Comparison of ENCODE assay signal across 18 cellular contexts in genomic region chr4:6374575-6374974, GRCh38.
DNase-seq lines count a peak whose midpoint lies in the region; ATAC-seq, FAIRE-seq and TF ChIP-seq lines count a peak whose summit lies in the region.
"Had no signal": no experiment of that assay in that cellular context is flagged by ENCODE, and none has a peak within 500 bp of the region (broad histone marks: within the 10 kb centered on the region; RNA-seq: fewer than 3 reads in every experiment).

No MANE protein-coding gene starts in this region.

- H3K9ac ChIP-seq in kidney (ENCODE audit: low read length in 2 of 2): no peak overlapping the region
- no peak overlapping the region for H3K9ac ChIP-seq in neuronal stem cell (ENCODE audit: low read depth, low read length, poor library complexity)

- peaks cover 0 to 2% of the 10 kb centered on the region in 2 donors for H3K9me3 ChIP-seq in kidney (ENCODE audit: control insufficient read depth in 1 of 2, low read length in 2 of 2)
- peaks cover 0 to 1% of the 10 kb centered on the region in 2 donors for H3K9me3 ChIP-seq in neuronal stem cell (replicated peaks in 1 of 2; ENCODE audit: control insufficient read depth in 2 of 2, insufficient read depth in 1 of 2, low read depth in 1 of 2, low read length in 2 of 2)

- no peak overlapping the region for H3K27ac ChIP-seq in kidney (ENCODE audit: low read depth in 2 of 2, low read length in 2 of 2)
- no peak overlapping the region for H3K27ac ChIP-seq in neuronal stem cell (replicated peaks; ENCODE audit: low read length)
- H3K27ac ChIP-seq in substantia nigra (ENCODE audit: low read depth, low read length, poor library complexity, severe bottlenecking): no peak overlapping the region

- no peak overlapping the region for H3K4ac ChIP-seq in neuronal stem cell (ENCODE audit: low read length)

- H2BK12ac ChIP-seq in neuronal stem cell (ENCODE audit: low read length): no peak overlapping the region

- no peak overlapping the region for H4K91ac ChIP-seq in neuronal stem cell (ENCODE audit: low read depth, low read length, poor library complexity)

- no peak for FAIRE-seq in kidney (lab: Jason Lieb, UNC)
- FAIRE-seq: GM12891, GM18507 had no signal

- H2BK5ac ChIP-seq in neuronal stem cell (ENCODE audit: low read length): no peak overlapping the region

- H3K18ac ChIP-seq in neuronal stem cell (ENCODE audit: low read length): peak overlapping the region; percentile 29

- H4K8ac ChIP-seq in neuronal stem cell (ENCODE audit: low read depth, low read length): no peak overlapping the region

- no peaks in the 10 kb centered on the region for H3K36me3 Mint-ChIP-seq in activated naive CD4-positive, alpha-beta T cell treated with anti-CD3 and anti-CD28 coated beads for 36 hours (ENCODE audit: low read depth)
- H3K36me3 Mint-ChIP-seq in activated CD4-positive, alpha-beta T cell treated with anti-CD3 and anti-CD28 coated beads, Interleukin-2, amount 10 ng/mL, durations not matched to agents 24 days and 14 days (ENCODE audit: low read depth): no peaks in the 10 kb centered on the region
- H3K36me3 Mint-ChIP-seq: CD4-positive, alpha-beta memory T cell had no signal

- no peaks in the 10 kb centered on the region for H3K4me1 Mint-ChIP-seq in activated naive CD4-positive, alpha-beta T cell treated with anti-CD3 and anti-CD28 coated beads for 36 hours (ENCODE audit: low read depth)
- no peaks in the 10 kb centered on the region for H3K4me1 Mint-ChIP-seq in activated CD4-positive, alpha-beta T cell treated with anti-CD3 and anti-CD28 coated beads, Interleukin-2, amount 10 ng/mL, durations not matched to agents 24 days and 14 days
- H3K4me1 Mint-ChIP-seq: CD4-positive, alpha-beta memory T cell had no signal

- H3K14ac ChIP-seq in neuronal stem cell (ENCODE audit: low read length): no peak overlapping the region

- peaks cover 0 to 46% (median 0%) of the 10 kb centered on the region in 3 experiments for H3K27me3 ChIP-seq in neuronal stem cell (ENCODE audit: control insufficient read depth in 3 of 3, insufficient read depth in 3 of 3, low read depth in 1 of 3, low read length in 3 of 3)

- H2BK120ac ChIP-seq in neuronal stem cell (ENCODE audit: low read depth, low read length): no peak overlapping the region

- no peak overlapping the region for H2BK15ac ChIP-seq in neuronal stem cell (ENCODE audit: low read length)

- H3K36me3 ChIP-seq in kidney (ENCODE audit: control insufficient read depth in 1 of 2, insufficient read depth in 2 of 2, low read length in 2 of 2): no peaks in the 10 kb centered on the region
- no peaks in the 10 kb centered on the region for H3K36me3 ChIP-seq in neuronal stem cell (replicated peaks in 1 of 2; ENCODE audit: control insufficient read depth in 2 of 2, insufficient read depth in 2 of 2, low read length in 2 of 2)

- DNase-seq in left ventricle myocardium superior (peak; percentile 8), left cardiac atrium (no peak), kidney (peak; percentile 26), neuronal stem cell (ENCODE audit: low spot score) (no peak), substantia nigra (lab: John Stamatoyannopoulos, UW) (no peak)
- DNase-seq in activated naive CD4-positive, alpha-beta T cell treated with anti-CD3 and anti-CD28 coated beads for 36 hours: no peak
- no peak for DNase-seq in activated CD4-positive, alpha-beta T cell treated with anti-CD3 and anti-CD28 coated beads, Interleukin-2, amount 10 ng/mL, durations not matched to agents 24 days and 14 days
- DNase-seq: Calu3; CD4-positive, alpha-beta memory T cell; COR-L47; DMS53; DMS79 treated with DMSO at 0.1 percent for 48 hours; GF-D8; H9 had no signal

- no peak overlapping the region for H3K4me3 Mint-ChIP-seq in activated naive CD4-positive, alpha-beta T cell treated with anti-CD3 and anti-CD28 coated beads for 36 hours
- H3K4me3 Mint-ChIP-seq in activated CD4-positive, alpha-beta T cell treated with anti-CD3 and anti-CD28 coated beads, Interleukin-2, amount 10 ng/mL, durations not matched to agents 24 days and 14 days: no peak overlapping the region
- H3K4me3 Mint-ChIP-seq: CD4-positive, alpha-beta memory T cell; GM23338; H9 had no signal

- no peaks in the 10 kb centered on the region for H3K9me3 Mint-ChIP-seq in activated naive CD4-positive, alpha-beta T cell treated with anti-CD3 and anti-CD28 coated beads for 36 hours
- H3K9me3 Mint-ChIP-seq in activated CD4-positive, alpha-beta T cell treated with anti-CD3 and anti-CD28 coated beads, Interleukin-2, amount 10 ng/mL, durations not matched to agents 24 days and 14 days: no peaks in the 10 kb centered on the region
- H3K9me3 Mint-ChIP-seq: H9 had no signal

- WGBS in neuronal stem cell (ENCODE audit: extremely low coverage in 2 of 2, insufficient read length in 2 of 2, insufficient replicate concordance in 1 of 2), 2 donors: no CpG with 5 or more reads among the region's 10 CpGs

- H3K27ac Mint-ChIP-seq in activated naive CD4-positive, alpha-beta T cell treated with anti-CD3 and anti-CD28 coated beads for 36 hours: no peak overlapping the region
- H3K27ac Mint-ChIP-seq in activated CD4-positive, alpha-beta T cell treated with anti-CD3 and anti-CD28 coated beads, Interleukin-2, amount 10 ng/mL, durations not matched to agents 24 days and 14 days: no peak overlapping the region
- H3K27ac Mint-ChIP-seq: GM23338 had no signal

- no peaks in the 10 kb centered on the region for H3K4me1 ChIP-seq in kidney (ENCODE audit: control insufficient read depth in 1 of 2, insufficient read depth in 1 of 2, low read depth in 1 of 2, low read length in 2 of 2)
- peaks cover 0 to 15% of the 10 kb centered on the region in 2 donors for H3K4me1 ChIP-seq in neuronal stem cell (ENCODE audit: control insufficient read depth in 2 of 2, insufficient read depth in 1 of 2, low read depth in 1 of 2, low read length in 2 of 2)

- no peak overlapping the region for H2AFZ ChIP-seq in neuronal stem cell (ENCODE audit: low read length)
- H2AFZ ChIP-seq: GM23338 had no signal

- no peak for ATAC-seq in left ventricle myocardium superior
- ATAC-seq in left cardiac atrium: no peak
- ATAC-seq: GM23338, HCT116 had no signal

- H3K27me3 Mint-ChIP-seq in activated naive CD4-positive, alpha-beta T cell treated with anti-CD3 and anti-CD28 coated beads for 36 hours (ENCODE audit: low read depth): peaks cover 2% of the 10 kb centered on the region
- H3K27me3 Mint-ChIP-seq in activated CD4-positive, alpha-beta T cell treated with anti-CD3 and anti-CD28 coated beads, Interleukin-2, amount 10 ng/mL, durations not matched to agents 24 days and 14 days: peaks cover 2% of the 10 kb centered on the region

- no peak for TF ChIP-seq CTCF in kidney (IDR thresholded peaks at IDR 0.05; ENCODE audit: borderline replicate concordance, extremely low read depth, insufficient read depth)

- CTCF ChIA-PET in activated naive CD4-positive, alpha-beta T cell treated with anti-CD3 and anti-CD28 coated beads for 36 hours (lab: Charles Lee): no interaction called here

- H3K4me3 ChIP-seq in kidney (ENCODE audit: low read length in 2 of 2): no peak overlapping the region
- H3K4me3 ChIP-seq in neuronal stem cell (ENCODE audit: low read length in 2 of 2): no peak overlapping the region
- H3K4me3 ChIP-seq: GM23338 had no signal

- H3K4me2 ChIP-seq in neuronal stem cell (ENCODE audit: insufficient read depth, low read length, poor library complexity, severe bottlenecking): no peak overlapping the region
- H3K4me2 ChIP-seq: GM23338 had no signal

- peak overlapping the region; percentile 15 for H2AK5ac ChIP-seq in neuronal stem cell (ENCODE audit: low read depth, low read length)

- no peaks in the 10 kb centered on the region for H3K79me1 ChIP-seq in neuronal stem cell (ENCODE audit: low read depth, low read length)

- intact Hi-C loops in left ventricle myocardium superior (cut with micrococcal nuclease): no loop called here
- intact Hi-C loops in left cardiac atrium (cut with DNase I): no loop called here
- intact Hi-C loops in kidney (cut with DNase I): no loop called here
- intact Hi-C loops in activated naive CD4-positive, alpha-beta T cell treated with anti-CD3 and anti-CD28 coated beads for 36 hours (cut with micrococcal nuclease): no loop called here
- intact Hi-C loops in activated CD4-positive, alpha-beta T cell treated with anti-CD3 and anti-CD28 coated beads, Interleukin-2, amount 10 ng/mL, durations not matched to agents 24 days and 14 days (cut with micrococcal nuclease): no loop called here

- no peak overlapping the region for H3K23ac ChIP-seq in neuronal stem cell (ENCODE audit: low read depth, low read length, poor library complexity)

Comparison
In these comparisons a context has a peak if more than half of its experiments do, and no peak if none do; other contexts are left out.
1. DNase-seq: peak in left ventricle myocardium superior (single experiment) and kidney (single experiment); none in left cardiac atrium (single experiment), neuronal stem cell (single experiment), activated naive CD4-positive, alpha-beta T cell treated with anti-CD3 and anti-CD28 coated beads for 36 hours (single experiment), substantia nigra (0 of 49) and activated CD4-positive, alpha-beta T cell treated with anti-CD3 and anti-CD28 coated beads, Interleukin-2, amount 10 ng/mL, durations not matched to agents 24 days and 14 days (single experiment).